Comparison of ENCODE assay signal across 7 cellular contexts in the genomic region with DNA sequence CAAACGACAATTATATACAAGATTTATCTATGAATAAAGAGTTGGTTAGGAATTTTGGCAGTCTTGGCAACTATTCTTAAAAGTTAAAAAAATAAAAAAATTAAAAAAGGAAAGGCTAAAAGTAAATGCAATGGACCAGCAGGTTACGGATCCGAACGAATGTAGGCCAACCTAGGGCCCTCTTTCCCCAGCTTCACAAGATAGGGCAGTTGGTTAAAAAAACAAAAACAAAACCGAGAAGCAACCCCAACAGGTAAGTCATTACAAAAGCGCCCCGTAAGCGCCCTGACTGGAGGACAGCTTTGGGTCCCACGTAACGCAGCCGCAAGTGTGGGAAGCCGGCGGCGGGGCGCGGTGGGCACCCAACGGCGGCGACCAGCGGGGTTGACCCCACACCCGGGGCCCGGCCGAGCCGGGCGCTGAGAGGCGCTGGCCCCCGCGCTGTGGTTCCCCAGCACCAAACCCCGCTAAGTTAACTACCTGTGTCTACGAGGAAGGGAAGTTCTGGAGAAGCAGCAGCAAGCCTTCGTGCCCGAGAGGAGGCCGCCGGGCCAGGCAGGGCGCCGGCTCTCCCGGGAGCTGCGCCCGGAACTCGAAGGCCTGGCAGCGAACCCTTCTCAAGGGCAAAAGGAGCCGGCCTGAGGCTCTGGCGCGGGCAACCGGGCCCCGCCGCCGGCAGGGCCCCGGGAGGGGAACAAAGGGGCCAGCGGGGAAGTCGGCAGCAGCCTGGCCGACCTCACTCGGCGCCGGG. TPM values are rescaled to one million over a fixed set of nuclear protein-coding genes. Genes with fewer than 3 reads are reported as not detected.
DNase-seq lines count a peak whose midpoint lies in the region; ATAC-seq, FAIRE-seq and TF ChIP-seq lines count a peak whose summit lies in the region.

No MANE protein-coding gene starts in this region.

- peak overlapping the region; percentile 99 for H3K18ac ChIP-seq in neuronal stem cell (ENCODE audit: low read length)

- H3K4me2 ChIP-seq in neuronal stem cell (ENCODE audit: insufficient read depth, low read length, poor library complexity, severe bottlenecking): peak overlapping the region; percentile 62

- H3K27ac ChIP-seq in neuronal stem cell (replicated peaks; ENCODE audit: low read length) (peak overlapping the region; percentile 98), thyroid gland (peak overlapping the region; percentile 88 to 100 (median 100))

- H4K8ac ChIP-seq in neuronal stem cell (ENCODE audit: low read depth, low read length): no peak overlapping the region

- H3K27me3 ChIP-seq in neuronal stem cell (ENCODE audit: control insufficient read depth in 3 of 3, insufficient read depth in 3 of 3, low read depth in 1 of 3, low read length in 3 of 3) (no peaks in the 10 kb centered on the region), thyroid gland (no peaks in the 10 kb centered on the region)

- peak overlapping the region; percentile 20 for H3K23ac ChIP-seq in neuronal stem cell (ENCODE audit: low read depth, low read length, poor library complexity)

- H2BK120ac ChIP-seq in neuronal stem cell (ENCODE audit: low read depth, low read length): peak overlapping the region; percentile 81

- no peak overlapping the region for H3K4ac ChIP-seq in neuronal stem cell (ENCODE audit: low read length)

- peak overlapping the region; percentile 92 for H2BK15ac ChIP-seq in neuronal stem cell (ENCODE audit: low read length)

- H2BK5ac ChIP-seq in neuronal stem cell (ENCODE audit: low read length): peak overlapping the region; percentile 96

- peaks cover 0 to 2% of the 10 kb centered on the region in 2 donors for H3K9me3 ChIP-seq in neuronal stem cell (replicated peaks in 1 of 2; ENCODE audit: control insufficient read depth in 2 of 2, insufficient read depth in 1 of 2, low read depth in 1 of 2, low read length in 2 of 2)
- H3K9me3 ChIP-seq in thyroid gland: no peaks in the 10 kb centered on the region

- intact Hi-C loops in thyroid gland (cut with DNase I): loop anchor here (10.0 kb wide), 1 partner anchor 148 kb away; no protein-coding TSS in a partner anchor

- H3K36me3 ChIP-seq in neuronal stem cell (replicated peaks in 1 of 2; ENCODE audit: control insufficient read depth in 2 of 2, insufficient read depth in 2 of 2, low read length in 2 of 2) (peaks cover 0 to 38% of the 10 kb centered on the region in 2 donors), thyroid gland (peaks cover 0 to 7% of the 10 kb centered on the region in 2 donors)

- DNase-seq in GM18507 (ENCODE audit: extremely low spot score, insufficient read length, low read depth) (peak; percentile 9), NCI-H2227 (lab: John Stamatoyannopoulos, UW; ENCODE audit: unreplicated experiment) (peak; percentile 65), activated T-helper 1 cell treated with Interleukin-2 at 50 U/mL for 16 hours (ENCODE audit: low read depth) (peak; percentile 33), fibroblast of mammary gland (ENCODE audit: low read depth) (no peak), neuronal stem cell (ENCODE audit: low spot score) (no peak), thyroid gland (peak; percentile 43 to 46)

- H2BK12ac ChIP-seq in neuronal stem cell (ENCODE audit: low read length): no peak overlapping the region

- FAIRE-seq in GM18507 (lab: Jason Lieb, UNC): no peak

- no peak for TF ChIP-seq CTCF in fibroblast of mammary gland (conservative IDR thresholded peaks at IDR 0.05; ENCODE audit: control insufficient read depth, insufficient read depth, low read depth, low read length)
- TF ChIP-seq CTCF in thyroid gland (IDR thresholded peaks at IDR 0.05): no peak

- H3K14ac ChIP-seq in neuronal stem cell (ENCODE audit: low read length): peak overlapping the region; percentile 82

- H4K91ac ChIP-seq in neuronal stem cell (ENCODE audit: low read depth, low read length, poor library complexity): no peak overlapping the region

- peak overlapping the region; percentile 99 for H3K9ac ChIP-seq in neuronal stem cell (ENCODE audit: low read depth, low read length, poor library complexity)

- no peaks in the 10 kb centered on the region for H3K79me1 ChIP-seq in neuronal stem cell (ENCODE audit: low read depth, low read length)

- peak overlapping the region; percentile 92 for H2AK5ac ChIP-seq in neuronal stem cell (ENCODE audit: low read depth, low read length)

- WGBS in neuronal stem cell (ENCODE audit: extremely low coverage in 2 of 2, insufficient read length in 2 of 2, insufficient replicate concordance in 1 of 2), 2 donors: no CpG with 5 or more reads among the region's 55 CpGs
- 1% methylated on average over 28 to 30 of the region's 55 CpGs for WGBS in thyroid gland, 2 donors

- peak overlapping the region; percentile 92 for H2AFZ ChIP-seq in neuronal stem cell (ENCODE audit: low read length)

- H3K4me1 ChIP-seq in neuronal stem cell (ENCODE audit: control insufficient read depth in 2 of 2, insufficient read depth in 1 of 2, low read depth in 1 of 2, low read length in 2 of 2) (peaks cover 5 to 6% of the 10 kb centered on the region in 2 donors), thyroid gland (peaks cover 11 to 27% of the 10 kb centered on the region in 2 donors)

- ATAC-seq in HG02623 (IDR thresholded peaks at IDR 0.05; ENCODE audit: unreplicated experiment): peak; percentile 17

- no peak for TF ChIP-seq POLR2A in thyroid gland (IDR thresholded peaks at IDR 0.05)

- H3K4me3 ChIP-seq in fibroblast of mammary gland (ENCODE audit: control insufficient read depth, low read depth, low read length) (peak overlapping the region; percentile 76), neuronal stem cell (ENCODE audit: low read length in 2 of 2) (peak overlapping the region; percentile 54 to 96), thyroid gland (replicated peaks in 1 of 3) (peak overlapping the region; percentile 62 to 75 (median 74))

RNA-seq across cellular contexts. Expression of a gene that starts 0.9 kb away (rescaled TPM):
- polyA plus RNA-seq in neuronal stem cell (2013, experiment 1 of 2): 37.9 TPM
- polyA plus RNA-seq in neuronal stem cell (2013, experiment 2 of 2): 42.1 TPM
- total RNA-seq in thyroid gland: 100 to 1,000 TPM; 252 to 382 (median 289) TPM

Comparison
In these comparisons a context has a peak if more than half of its experiments do, and no peak if none do; other contexts are left out.
1. DNase-seq: peak in GM18507 (single experiment), NCI-H2227 (single experiment), activated T-helper 1 cell treated with Interleukin-2 at 50 U/mL for 16 hours (single experiment) and thyroid gland (2 of 2); none in fibroblast of mammary gland (single experiment) and neuronal stem cell (single experiment).
2. Peak in every context shown above with its lines, with median percentiles within 50 percentile points of each other: H3K4me3 ChIP-seq.